Comparison of ENCODE assay signal across 35 cellular contexts in the genomic region with DNA sequence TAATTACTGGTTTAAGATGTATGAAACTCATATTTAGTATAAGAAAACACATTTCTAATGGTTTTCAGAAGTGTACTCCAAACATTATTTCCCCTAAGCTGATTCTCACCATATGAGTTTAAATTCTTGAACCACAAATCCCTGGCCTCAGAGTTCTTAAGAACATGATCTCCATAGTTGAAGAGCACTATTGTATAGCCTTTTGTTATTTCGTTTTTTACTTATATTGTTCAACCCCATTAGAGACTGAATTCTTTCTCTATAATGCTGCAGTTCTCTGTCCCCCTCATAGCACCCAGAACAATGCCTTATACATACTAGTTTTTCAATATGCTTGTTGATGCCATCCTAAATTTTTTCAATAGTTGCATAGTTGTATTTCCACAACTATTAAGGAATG.
"Had no signal": no experiment of that assay in that cellular context is flagged by ENCODE, and none has a peak within 500 bp of the region (broad histone marks: within the 10 kb centered on the region; RNA-seq: fewer than 3 reads in every experiment).

No MANE protein-coding gene starts in this region.

- H3K9me3 ChIP-seq: MG63 had no signal

- H3K27ac ChIP-seq: KMS-11 had no signal

- H3K36me3 ChIP-seq: MG63 had no signal

- DNase-seq: Karpas-422, Kasumi-1, KG1, MG63, MM.1S, MV-4-11, NCI-H1048, NCI-H1092, NCI-H1092 treated with DMSO at 0.1 percent for 48 hours, NCI-H1105, NCI-H1105 treated with DMSO at 0.1 percent for 48 hours, NCI-H1417, NCI-H1417 treated with DMSO at 0.1 percent for 48 hours, NCI-H1436, NCI-H1436 treated with DMSO at 0.1 percent for 48 hours, NCI-H146, NCI-H1694, NCI-H1694 treated with DMSO at 0.1 percent for 48 hours, NCI-H187, NCI-H187 treated with DMSO at 0.1 percent for 48 hours, NCI-H1930, NCI-H2029, NCI-H2029 treated with DMSO at 0.1 percent for 48 hours, NCI-H2081, NCI-H2081 treated with DMSO at 0.1 percent for 48 hours, NCI-H2107, NCI-H2171, NCI-H2171 treated with DMSO at 0.1 percent for 48 hours, NCI-H2227 treated with DMSO at 0.1 percent for 48 hours, NCI-H226, NCI-H345, NCI-H446, NCI-H446 treated with DMSO at 0.1 percent for 48 hours, NCI-H510A had no signal

- H3K27me3 ChIP-seq: MG63 had no signal

- H3K4me2 ChIP-seq: KMS-11 had no signal

- H3K4me3 ChIP-seq: MG63 had no signal
